In the genomic region with DNA sequence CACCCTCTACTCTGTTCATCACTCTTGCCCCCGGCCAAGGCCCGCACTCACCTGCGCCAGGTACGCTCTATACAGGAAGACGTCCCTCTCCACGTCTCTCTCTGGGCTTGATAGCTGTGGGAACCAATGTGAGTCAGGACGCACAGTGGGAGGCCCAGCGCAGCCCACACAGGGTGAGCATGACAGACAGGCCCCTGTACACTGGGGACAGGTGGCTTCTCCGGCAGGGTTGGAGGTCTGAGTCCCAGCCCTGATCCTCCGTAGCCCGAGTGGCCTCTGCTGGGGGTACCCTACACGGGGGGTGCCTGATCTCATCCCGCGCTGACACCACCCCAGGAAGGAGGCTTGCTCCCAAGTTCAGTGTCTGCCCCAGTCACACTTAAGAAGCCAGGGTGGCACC, we compare ENCODE assay signal across 2 cellular contexts.
TF ChIP-seq lines count a peak whose summit lies in the region.

No MANE protein-coding gene starts in this region.

TF ChIP-seq in GM12891, 5 proteins besides CTCF, POLR2A, EP300 and RAD21:
- peak; percentile 32; the same call in 1 of the 2 replicates for TF ChIP-seq POLR2AphosphoS5 (IDR thresholded peaks at IDR 0.05; ENCODE audit: low read depth, low read length)
- TF ChIP-seq TAF1 (IDR thresholded peaks at IDR 0.05; ENCODE audit: low read depth, low read length), result no peak

TF ChIP-seq in HepG2, 621 proteins besides CTCF, POLR2A, EP300 and RAD21:
- no peak for TF ChIP-seq ZNF772 (CRISPR knock-in tag; IDR thresholded peaks at IDR 0.05)
- TF ChIP-seq RFX3 (CRISPR knock-in tag; IDR thresholded peaks at IDR 0.05), result no peak
- no peak for TF ChIP-seq CSRNP1 (CRISPR knock-in tag; IDR thresholded peaks at IDR 0.05)
- TF ChIP-seq MED1 (CRISPR knock-in tag; IDR thresholded peaks at IDR 0.05), result no peak
- no peak for TF ChIP-seq SNRNP70 (IDR thresholded peaks at IDR 0.05; ENCODE audit: low read depth, low read length)
- no peak for TF ChIP-seq ZMYM2 (CRISPR knock-in tag; IDR thresholded peaks at IDR 0.05)
- TF ChIP-seq ZNF629 (CRISPR knock-in tag; conservative IDR thresholded peaks at IDR 0.05), result no peak
- peak; percentile 19 for TF ChIP-seq AGO2 (optimal IDR thresholded peaks at IDR 0.05; ENCODE audit: low read depth, low read length)
- no peak for TF ChIP-seq FOXP1 (IDR thresholded peaks at IDR 0.05)
- TF ChIP-seq FOXP1 (CRISPR knock-in tag; IDR thresholded peaks at IDR 0.05), result no peak
